Comparison of ENCODE assay signal across 27 cellular contexts in the genomic region with DNA sequence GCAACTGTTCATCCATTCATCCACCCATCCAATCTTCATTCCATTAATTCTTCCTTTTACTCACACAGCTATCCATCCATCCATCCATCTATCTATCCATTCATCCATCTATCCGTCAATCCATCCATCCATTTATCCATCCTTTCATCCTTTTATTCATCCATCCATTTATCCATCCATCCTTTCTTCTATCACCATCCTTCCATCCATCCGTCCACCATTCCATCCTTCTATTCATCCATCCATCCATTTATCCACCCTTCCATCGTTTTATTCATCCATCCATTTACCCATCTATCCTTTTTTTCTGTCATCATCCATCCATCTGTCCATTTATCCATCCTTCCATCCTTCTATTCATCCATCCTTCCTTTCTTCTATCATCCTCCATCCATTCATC.
DNase-seq lines count a peak whose midpoint lies in the region; ATAC-seq, FAIRE-seq and TF ChIP-seq lines count a peak whose summit lies in the region.
"Had no signal": no experiment of that assay in that cellular context is flagged by ENCODE, and none has a peak within 500 bp of the region (broad histone marks: within the 10 kb centered on the region; RNA-seq: fewer than 3 reads in every experiment).

No MANE protein-coding gene starts in this region.

- TF ChIP-seq CTCF in HEK293 (tag by site-specific recombination; IDR thresholded peaks at IDR 0.05) = no peak
- no peak for TF ChIP-seq CTCF in K562 (IDR thresholded peaks at IDR 0.05 in 2 of 3, conservative IDR thresholded peaks at IDR 0.05 in 1 of 3; ENCODE audit: insufficient read depth in 2 of 3, low read depth in 1 of 3, low read length in 3 of 3)
- TF ChIP-seq CTCF in gastroesophageal sphincter (IDR thresholded peaks at IDR 0.05) = no peak
- no peak for TF ChIP-seq CTCF in MCF 10A (IDR thresholded peaks at IDR 0.05; ENCODE audit: unreplicated experiment)
- no peak for TF ChIP-seq CTCF in pancreas (IDR thresholded peaks at IDR 0.05)

- DNase-seq in HTR-8/SVneo (ENCODE audit: insufficient read length, low spot score) = no peak
- DNase-seq in K562 (ENCODE audit: extremely low read depth in 1 of 4, low spot score in 3 of 4) = no peak
- no peak for DNase-seq in MCF 10A (ENCODE audit: unreplicated experiment)
- DNase-seq in pancreas = no peak
- DNase-seq: 8988T; ACHN; BE2C; C1 segment of cervical spinal cord; CD4-positive, alpha-beta memory T cell; CD4-positive, CD25-positive, alpha-beta regulatory T cell; CD8-positive, alpha-beta memory T cell; COR-L47; DMS 273 treated with DMSO at 0.1 percent for 48 hours; DMS153; DMS53; DMS79; DND-41; EL; GDM1 had no signal

- TF ChIP-seq EP300 in K562 (IDR thresholded peaks at IDR 0.05; ENCODE audit: low read length) = no peak
- no peak for TF ChIP-seq EP300 in gastroesophageal sphincter (IDR thresholded peaks at IDR 0.05)

- H3K4me3 Mint-ChIP-seq in MCF 10A (ENCODE audit: unreplicated experiment) = no peak overlapping the region
- H3K4me3 Mint-ChIP-seq: CD4-positive, CD25-positive, alpha-beta regulatory T cell; CD8-positive, alpha-beta memory T cell had no signal

- H3K36me3 ChIP-seq in HEK293 (ENCODE audit: control insufficient read depth in 2 of 2, insufficient read depth in 1 of 2, low read length in 2 of 2) (no peaks in the 10 kb centered on the region), K562 (ENCODE audit: control insufficient read depth, insufficient read depth, low read length) (no peaks in the 10 kb centered on the region), gastroesophageal sphincter (no peaks in the 10 kb centered on the region), pancreas (no peaks in the 10 kb centered on the region)
- H3K36me3 ChIP-seq: BE2C, BLaER1 had no signal

- FAIRE-seq in HTR-8/SVneo (lab: Jason Lieb, UNC) (peak; percentile 36), K562 (lab: Jason Lieb, UNC) (no peak), pancreas (lab: Jason Lieb, UNC) (no peak)
- FAIRE-seq: A204.1, GM12878, GM12892, GM18507 had no signal

- H3K4me1 ChIP-seq in HEK293 (ENCODE audit: control insufficient read depth, insufficient read depth, low read length) = no peaks in the 10 kb centered on the region
- H3K4me1 ChIP-seq in K562 (replicated peaks in 1 of 2; ENCODE audit: control insufficient read depth in 2 of 2, insufficient read depth in 2 of 2, low read length in 2 of 2) = no peaks in the 10 kb centered on the region; a peak in 1 of 5 replicates
- peaks cover 2 to 30% (median 7%) of the 10 kb centered on the region in 3 donors for H3K4me1 ChIP-seq in gastroesophageal sphincter
- no peaks in the 10 kb centered on the region for H3K4me1 ChIP-seq in pancreas
- H3K4me1 ChIP-seq: BE2C, BLaER1 had no signal

- H3K27me3 Mint-ChIP-seq in MCF 10A (ENCODE audit: insufficient read depth, unreplicated experiment) = peaks cover 73% of the 10 kb centered on the region
- H3K27me3 Mint-ChIP-seq: CD4-positive, CD25-positive, alpha-beta regulatory T cell had no signal

- POLR2A ChIA-PET in HEK293 (lab: Yijun Ruan, JAX) = no interaction called here
- POLR2A ChIA-PET in K562 (lab: Yijun Ruan, JAX) = no interaction called here
- POLR2A ChIA-PET in MCF 10A (lab: Yijun Ruan, JAX) = no interaction called here

- H4K20me1 ChIP-seq in K562 (replicated peaks; ENCODE audit: control insufficient read depth, insufficient read depth, low read length) = peaks cover 6% of the 10 kb centered on the region; the same call in 1 of the 2 replicates
- H4K20me1 ChIP-seq: BLaER1 had no signal

- H3K36me3 Mint-ChIP-seq in MCF 10A (ENCODE audit: insufficient read depth, unreplicated experiment) = no peaks in the 10 kb centered on the region
- H3K36me3 Mint-ChIP-seq: CD14-positive monocyte; CD4-positive, alpha-beta memory T cell; CD4-positive, CD25-positive, alpha-beta regulatory T cell; CD8-positive, alpha-beta memory T cell had no signal

- H3K27ac Mint-ChIP-seq in MCF 10A (ENCODE audit: low read depth, unreplicated experiment) = no peak overlapping the region
- H3K27ac Mint-ChIP-seq: CD14-positive monocyte; CD4-positive, alpha-beta memory T cell; CD4-positive, CD25-positive, alpha-beta regulatory T cell had no signal

- H3K9me3 ChIP-seq in HEK293 (ENCODE audit: control insufficient read depth, insufficient read depth, low read depth, low read length) (no peaks in the 10 kb centered on the region), K562 (replicated peaks; ENCODE audit: control insufficient read depth, insufficient read depth, low read depth, low read length) (no peaks in the 10 kb centered on the region), gastroesophageal sphincter (no peaks in the 10 kb centered on the region), pancreas (no peaks in the 10 kb centered on the region)
- H3K9me3 ChIP-seq: BE2C, BLaER1 had no signal

- 3% methylated on average over 3 of the region's 3 CpGs for WGBS in K562 (ENCODE audit: insufficient coverage, low coverage, missing lambda C conversion rate)
- 87 to 100% methylated on average over 3 of the region's 3 CpGs for WGBS in gastroesophageal sphincter (ENCODE audit: low coverage in 1 of 2), 2 donors
- WGBS in pancreas, 2 donors = 40 to 65% methylated on average over 3 of the region's 3 CpGs

- no peak overlapping the region for H2AFZ ChIP-seq in K562 (ENCODE audit: low read depth, low read length)

- ATAC-seq in K562 = no peak
- ATAC-seq in gastroesophageal sphincter = no peak
- ATAC-seq in pancreas = no peak
- ATAC-seq: GM12878 had no signal

- H3K4me3 ChIP-seq in HEK293 (ENCODE audit: low read depth, low read length) = no peak overlapping the region
- no peak overlapping the region for H3K4me3 ChIP-seq in K562
- no peak overlapping the region for H3K4me3 ChIP-seq in gastroesophageal sphincter
- no peak overlapping the region for H3K4me3 ChIP-seq in pancreas
- H3K4me3 ChIP-seq: BLaER1, GM12878 had no signal

- H3K9ac ChIP-seq in K562 (ENCODE audit: insufficient read depth in 1 of 2, low read depth in 2 of 2, low read length in 2 of 2) = no peak overlapping the region
- H3K9ac ChIP-seq: BLaER1 had no signal

- peaks cover 25 to 50% of the 10 kb centered on the region in 2 experiments; a peak in 4 of 5 replicates for H3K27me3 ChIP-seq in K562 (ENCODE audit: control insufficient read depth in 2 of 2, insufficient read depth in 2 of 2, low read length in 2 of 2)
- H3K27me3 ChIP-seq in gastroesophageal sphincter = no peaks in the 10 kb centered on the region
- no peaks in the 10 kb centered on the region for H3K27me3 ChIP-seq in pancreas
- H3K27me3 ChIP-seq: BLaER1 had no signal

- CTCF ChIA-PET in HEK293 (lab: Yijun Ruan, JAX) = interaction anchor here (0.5 kb wide), 1 partner anchor 33 kb away, joined by 3 read pairs; no protein-coding TSS in a partner anchor
- CTCF ChIA-PET in K562 (lab: Yijun Ruan, JAX; ENCODE audit: low intra/inter-chr PET ratio) = no interaction called here
- CTCF ChIA-PET in MCF 10A (lab: Yijun Ruan, JAX) = interaction anchor here (0.7 kb wide), 1 partner anchor 12 kb away, joined by 3 read pairs; no protein-coding TSS in a partner anchor

- no peaks in the 10 kb centered on the region for H3K4me1 Mint-ChIP-seq in MCF 10A (ENCODE audit: insufficient read depth, unreplicated experiment)
- H3K4me1 Mint-ChIP-seq: CD14-positive monocyte; CD4-positive, alpha-beta memory T cell; CD4-positive, CD25-positive, alpha-beta regulatory T cell; CD8-positive, alpha-beta memory T cell had no signal

- no peak overlapping the region for H3K27ac ChIP-seq in HEK293 (ENCODE audit: extremely low read depth, low read depth, low read length)
- H3K27ac ChIP-seq in K562 (ENCODE audit: extremely low read depth, low read depth, low read length) = no peak overlapping the region
- no peak overlapping the region for H3K27ac ChIP-seq in gastroesophageal sphincter
- H3K27ac ChIP-seq in pancreas = no peak overlapping the region
- H3K27ac ChIP-seq: BLaER1 had no signal

- H3K9me3 Mint-ChIP-seq in MCF 10A (ENCODE audit: unreplicated experiment) = no peaks in the 10 kb centered on the region

- BruUV-seq in K562 (replicated peaks; lab: Mats Ljungman, UMichigan) (no TSS peak), MCF 10A (replicated peaks; lab: Mats Ljungman, UMichigan) (no TSS peak)

- H3K79me2 ChIP-seq in K562 (ENCODE audit: control insufficient read depth, insufficient read depth, low read length) = no peaks in the 10 kb centered on the region

- in situ Hi-C loops in K562 (cut with MboI) = no loop called here

- no peak for TF ChIP-seq POLR2A in K562 (conservative IDR thresholded peaks at IDR 0.05)
- TF ChIP-seq POLR2A in gastroesophageal sphincter (IDR thresholded peaks at IDR 0.05) = no peak

- H3K4me2 ChIP-seq in K562 (ENCODE audit: insufficient read depth, low read length) = no peak overlapping the region
- H3K4me2 ChIP-seq: BLaER1 had no signal

- intact Hi-C loops in K562 (cut with micrococcal nuclease) = no loop called here
- intact Hi-C loops in MCF 10A (cut with micrococcal nuclease) = no loop called here
- intact Hi-C loops in pancreas (cut with DNase I) = no loop called here

- TF ChIP-seq RAD21 in K562 (CRISPR knock-in tag; conservative IDR thresholded peaks at IDR 0.05 in 1 of 2, IDR thresholded peaks at IDR 0.05 in 1 of 2) = no peak

- H3K9me1 ChIP-seq in K562 (ENCODE audit: control insufficient read depth, insufficient read depth, low read length) = no peaks in the 10 kb centered on the region

TF ChIP-seq in HEK293, 187 proteins besides CTCF, POLR2A, EP300 and RAD21 (continues in another document):
- peak; percentile 97 for TF ChIP-seq ZNF366 (tag by site-specific recombination; conservative IDR thresholded peaks at IDR 0.05)

TF ChIP-seq in K562, 482 proteins besides CTCF, POLR2A, EP300 and RAD21 (continues in another document):
- TF ChIP-seq ZSCAN32 (CRISPR knock-in tag; IDR thresholded peaks at IDR 0.05) = no peak
- TF ChIP-seq, protein P1, sequence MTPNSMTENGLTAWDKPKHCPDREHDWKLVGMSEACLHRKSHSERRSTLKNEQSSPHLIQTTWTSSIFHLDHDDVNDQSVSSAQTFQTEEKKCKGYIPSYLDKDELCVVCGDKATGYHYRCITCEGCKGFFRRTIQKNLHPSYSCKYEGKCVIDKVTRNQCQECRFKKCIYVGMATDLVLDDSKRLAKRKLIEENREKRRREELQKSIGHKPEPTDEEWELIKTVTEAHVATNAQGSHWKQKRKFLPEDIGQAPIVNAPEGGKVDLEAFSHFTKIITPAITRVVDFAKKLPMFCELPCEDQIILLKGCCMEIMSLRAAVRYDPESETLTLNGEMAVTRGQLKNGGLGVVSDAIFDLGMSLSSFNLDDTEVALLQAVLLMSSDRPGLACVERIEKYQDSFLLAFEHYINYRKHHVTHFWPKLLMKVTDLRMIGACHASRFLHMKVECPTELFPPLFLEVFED (CRISPR knock-in tag; conservative IDR thresholded peaks at IDR 0.05) = no peak
- TF ChIP-seq ZNF449 (CRISPR knock-in tag; IDR thresholded peaks at IDR 0.05) = no peak

Comparison
In these comparisons a context has a peak if more than half of its experiments do, and no peak if none do; other contexts are left out.
1. Of the 44 proteins assayed by ChIP-seq in both K562 and HEK293: peak only in K562: none; only in HEK293: ZBTB17; in both: none; in neither: 43.